8 cellular contexts compared by ENCODE assay signal in genomic region chrX:51892921-51893745, GRCh38.
DNase-seq lines count a peak whose midpoint lies in the region; ATAC-seq lines count a peak whose summit lies in the region.

A gene with protein sequence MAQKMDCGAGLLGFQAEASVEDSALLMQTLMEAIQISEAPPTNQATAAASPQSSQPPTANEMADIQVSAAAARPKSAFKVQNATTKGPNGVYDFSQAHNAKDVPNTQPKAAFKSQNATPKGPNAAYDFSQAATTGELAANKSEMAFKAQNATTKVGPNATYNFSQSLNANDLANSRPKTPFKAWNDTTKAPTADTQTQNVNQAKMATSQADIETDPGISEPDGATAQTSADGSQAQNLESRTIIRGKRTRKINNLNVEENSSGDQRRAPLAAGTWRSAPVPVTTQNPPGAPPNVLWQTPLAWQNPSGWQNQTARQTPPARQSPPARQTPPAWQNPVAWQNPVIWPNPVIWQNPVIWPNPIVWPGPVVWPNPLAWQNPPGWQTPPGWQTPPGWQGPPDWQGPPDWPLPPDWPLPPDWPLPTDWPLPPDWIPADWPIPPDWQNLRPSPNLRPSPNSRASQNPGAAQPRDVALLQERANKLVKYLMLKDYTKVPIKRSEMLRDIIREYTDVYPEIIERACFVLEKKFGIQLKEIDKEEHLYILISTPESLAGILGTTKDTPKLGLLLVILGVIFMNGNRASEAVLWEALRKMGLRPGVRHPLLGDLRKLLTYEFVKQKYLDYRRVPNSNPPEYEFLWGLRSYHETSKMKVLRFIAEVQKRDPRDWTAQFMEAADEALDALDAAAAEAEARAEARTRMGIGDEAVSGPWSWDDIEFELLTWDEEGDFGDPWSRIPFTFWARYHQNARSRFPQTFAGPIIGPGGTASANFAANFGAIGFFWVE (plus strand): TSS chrX:51893623. CDS start chrX:51894305, 682 bp downstream.

- peak; percentile 88 for DNase-seq in AG20443 (ENCODE audit: low spot score)
- DNase-seq in NCI-H748 (lab: John Stamatoyannopoulos, UW; ENCODE audit: unreplicated experiment): peak; percentile 95
- peak; percentile 38 to 44 (median 42) for DNase-seq in activated CD8-positive, alpha-beta memory T cell treated with anti-CD3 and anti-CD28 coated beads for 48 hours (ENCODE audit: low read depth in 2 of 3, low spot score in 2 of 3)
- DNase-seq in effector memory CD8-positive, alpha-beta T cell: peak; percentile 26 to 40 (median 36)
- peak; percentile 92 for DNase-seq in medulla oblongata (ENCODE audit: extremely low spot score)
- peak; percentile 47 for DNase-seq in stimulated activated CD8-positive, alpha-beta memory T cell treated with anti-CD3 and anti-CD28 coated beads, Interleukin-12 subunit alpha, Interleukin-12 subunit beta, amount 100 ng/mL, for 1 hour (ENCODE audit: low read depth)

- peaks cover 8% of the 10 kb centered on the region for H3K36me3 Mint-ChIP-seq in effector memory CD8-positive, alpha-beta T cell (ENCODE audit: insufficient read depth)

- no peaks in the 10 kb centered on the region for H3K9me3 Mint-ChIP-seq in effector memory CD8-positive, alpha-beta T cell

- peak within 1 kb of the TSS; percentile 88 to 90 for H3K4me3 Mint-ChIP-seq in effector memory CD8-positive, alpha-beta T cell

- ATAC-seq in GM19035 (IDR thresholded peaks at IDR 0.05; ENCODE audit: unreplicated experiment) (peak; percentile 65), HG03378 (IDR thresholded peaks at IDR 0.05; ENCODE audit: unreplicated experiment) (peak; percentile 76)
- peak; percentile 83 for ATAC-seq in effector memory CD8-positive, alpha-beta T cell (replicated peaks)

- peaks cover 12 to 14% of the 10 kb centered on the region in 2 donors for H3K4me1 Mint-ChIP-seq in effector memory CD8-positive, alpha-beta T cell (ENCODE audit: low read depth in 2 of 2)

- H3K27ac Mint-ChIP-seq in effector memory CD8-positive, alpha-beta T cell: peak within 1 kb of the TSS; percentile 89 to 92

- no peaks in the 10 kb centered on the region for H3K27me3 Mint-ChIP-seq in effector memory CD8-positive, alpha-beta T cell

Comparison
In these comparisons a context has a peak if more than half of its experiments do, and no peak if none do; other contexts are left out.
1. Peak in every context shown above with its lines: DNase-seq and ATAC-seq.
2. DNase-seq: peak in every context shown above with its lines; median percentile 95 in NCI-H748; 92 in medulla oblongata; 88 in AG20443; 47 in stimulated activated CD8-positive, alpha-beta memory T cell treated with anti-CD3 and anti-CD28 coated beads, Interleukin-12 subunit alpha, Interleukin-12 subunit beta, amount 100 ng/mL, for 1 hour; 42 in activated CD8-positive, alpha-beta memory T cell treated with anti-CD3 and anti-CD28 coated beads for 48 hours; 36 in effector memory CD8-positive, alpha-beta T cell.